ENCODE assay signal across 1 cellular context in the genomic region with DNA sequence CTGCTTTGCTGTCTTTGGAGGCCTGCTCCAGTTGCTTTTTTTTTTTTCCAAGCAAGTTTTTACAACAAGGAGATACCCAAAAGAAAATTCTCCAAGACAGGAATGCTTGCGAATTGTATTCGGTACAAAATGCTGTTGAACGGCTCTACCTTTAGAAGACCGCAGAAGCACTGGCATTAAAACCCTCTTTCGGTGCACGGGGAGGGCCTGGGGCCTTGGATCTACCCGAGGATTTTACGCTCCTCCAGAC.
A peak's percentile ranks its signal among the peaks of the same experiment; 100 is the strongest.
TF ChIP-seq lines count a peak whose summit lies in the region.

No MANE protein-coding gene starts in this region.

TF ChIP-seq in H1, 55 proteins besides CTCF, POLR2A, EP300 and RAD21 (continued from another document):
- TF ChIP-seq CHD1 (IDR thresholded peaks at IDR 0.05; ENCODE audit: low read depth, low read length): peak; percentile 52
